ENCODE assay signal across 8 cellular contexts in genomic region chr19:38869836-38870607, GRCh38. TPM values are rescaled to one million over a fixed set of nuclear protein-coding genes. Genes with fewer than 3 reads are reported as not detected.
DNase-seq lines count a peak whose midpoint lies in the region; TF ChIP-seq lines count a peak whose summit lies in the region.

No MANE protein-coding gene starts in this region.

- H3K9ac ChIP-seq in mucosa of stomach (ENCODE audit: low read length), result peak overlapping the region; percentile 66

- H3K4me1 ChIP-seq in HEK293 (ENCODE audit: control insufficient read depth, insufficient read depth, low read length) (peaks cover 2% of the 10 kb centered on the region; the same call in 1 of the 2 replicates), mucosa of stomach (ENCODE audit: control insufficient read depth, insufficient read depth, low read length) (peaks cover 27% of the 10 kb centered on the region)

- H3K4me3 ChIP-seq in HEK293 (ENCODE audit: low read depth, low read length) (no peak overlapping the region), epithelial cell of esophagus (ENCODE audit: low read length) (peak overlapping the region; percentile 32), mucosa of stomach (ENCODE audit: low read length) (peak overlapping the region; percentile 12)

- H3K27ac ChIP-seq in HEK293 (ENCODE audit: extremely low read depth, low read depth, low read length), result no peak overlapping the region

- TF ChIP-seq CTCF in HEK293 (tag by site-specific recombination; IDR thresholded peaks at IDR 0.05), result 0 out of 2 replicates have a peak, but pooled peaks have one; percentile 13
- peak; percentile 67 for TF ChIP-seq CTCF in epithelial cell of esophagus (IDR thresholded peaks at IDR 0.05; ENCODE audit: insufficient read depth, low read depth, low read length, missing control alignments)

- CTCF ChIA-PET in HEK293 (lab: Yijun Ruan, JAX), result interaction anchor here (0.6 to 1.3 kb wide), 4 partner anchors 10 to 18 kb away, joined by 3 to 7 read pairs (median 4); no protein-coding TSS in a partner anchor

- H3K9me3 ChIP-seq in HEK293 (ENCODE audit: control insufficient read depth, insufficient read depth, low read depth, low read length) (no peaks in the 10 kb centered on the region), mucosa of stomach (ENCODE audit: control insufficient read depth, low read length) (no peaks in the 10 kb centered on the region)

- no peaks in the 10 kb centered on the region for H3K27me3 ChIP-seq in mucosa of stomach (ENCODE audit: control insufficient read depth, insufficient read depth, low read length)

- DNase-seq in Daoy (ENCODE audit: low read depth), result peak; percentile 83
- peak; percentile 45 for DNase-seq in NCI-H345 treated with DMSO at 0.1 percent for 48 hours (lab: John Stamatoyannopoulos, UW; ENCODE audit: unreplicated experiment)
- peak; percentile 92 for DNase-seq in activated T-cell treated with anti-CD3 and anti-CD28 coated beads for 1 hour (ENCODE audit: low read depth)
- DNase-seq in epithelial cell of esophagus (ENCODE audit: low read depth), result peak; percentile 69
- DNase-seq in stimulated activated CD8-positive, alpha-beta memory T cell treated with anti-CD3 and anti-CD28 coated beads, Interleukin-4, amount 100 ng/mL, for 4 hours (ENCODE audit: low read depth in 2 of 2, low spot score in 1 of 2), result peak; percentile 79 to 85
- no peak for DNase-seq in DMS79 (lab: John Stamatoyannopoulos, UW)

- POLR2A ChIA-PET in HEK293 (lab: Yijun Ruan, JAX), result no interaction called here

- peaks cover 5 to 12% of the 10 kb centered on the region in 2 experiments; a peak in 2 of 3 replicates for H3K36me3 ChIP-seq in HEK293 (ENCODE audit: control insufficient read depth in 2 of 2, insufficient read depth in 1 of 2, low read length in 2 of 2)
- H3K36me3 ChIP-seq in mucosa of stomach (ENCODE audit: control insufficient read depth, insufficient read depth, low read length), result no peaks in the 10 kb centered on the region

TF ChIP-seq in HEK293, 187 proteins besides CTCF, POLR2A, EP300 and RAD21:
- TF ChIP-seq, protein P1, sequence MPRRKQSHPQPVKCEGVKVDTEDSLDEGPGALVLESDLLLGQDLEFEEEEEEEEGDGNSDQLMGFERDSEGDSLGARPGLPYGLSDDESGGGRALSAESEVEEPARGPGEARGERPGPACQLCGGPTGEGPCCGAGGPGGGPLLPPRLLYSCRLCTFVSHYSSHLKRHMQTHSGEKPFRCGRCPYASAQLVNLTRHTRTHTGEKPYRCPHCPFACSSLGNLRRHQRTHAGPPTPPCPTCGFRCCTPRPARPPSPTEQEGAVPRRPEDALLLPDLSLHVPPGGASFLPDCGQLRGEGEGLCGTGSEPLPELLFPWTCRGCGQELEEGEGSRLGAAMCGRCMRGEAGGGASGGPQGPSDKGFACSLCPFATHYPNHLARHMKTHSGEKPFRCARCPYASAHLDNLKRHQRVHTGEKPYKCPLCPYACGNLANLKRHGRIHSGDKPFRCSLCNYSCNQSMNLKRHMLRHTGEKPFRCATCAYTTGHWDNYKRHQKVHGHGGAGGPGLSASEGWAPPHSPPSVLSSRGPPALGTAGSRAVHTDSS (tag by site-specific recombination; IDR thresholded peaks at IDR 0.05), result no peak
- TF ChIP-seq ZNF501 (tag by site-specific recombination; IDR thresholded peaks at IDR 0.05) (no peak), EGR2 (tag by site-specific recombination; IDR thresholded peaks at IDR 0.05; ENCODE audit: low read depth) (peak; percentile 89), SCRT1 (tag by site-specific recombination; IDR thresholded peaks at IDR 0.05; ENCODE audit: borderline replicate concordance) (no peak), ZBTB10 (tag by site-specific recombination; IDR thresholded peaks at IDR 0.05) (0 out of 2 replicates have a peak, but pooled peaks have one; percentile 13), ZNF624 (tag by site-specific recombination; IDR thresholded peaks at IDR 0.05) (no peak), ZFHX2 (tag by site-specific recombination; conservative IDR thresholded peaks at IDR 0.05) (peak; percentile 87)

RNA-seq across cellular contexts. Expression of gene RINL, which starts 8.1 kb away (rescaled TPM):
- total RNA-seq in Daoy (2014; rRNA removed; shearing (Covaris generic)), result 2.8 and 2.9 TPM in 2 replicates

RNA-seq across cellular contexts. Expression of gene HNRNPL, which starts 20.2 kb away (rescaled TPM):
- 293 and 361 TPM in 2 replicates for total RNA-seq in Daoy (2014; rRNA removed; shearing (Covaris generic))

RNA-seq across cellular contexts. Expression of gene SIRT2, which starts 29.4 kb away (rescaled TPM):
- 21.8 and 26.6 TPM in 2 replicates for total RNA-seq in Daoy (2014; rRNA removed; shearing (Covaris generic))

RNA-seq across cellular contexts. Expression of gene NFKBIB, which starts 29.7 kb away (rescaled TPM):
- 45.8 and 62.5 TPM in 2 replicates for total RNA-seq in Daoy (2014; rRNA removed; shearing (Covaris generic))

RNA-seq across cellular contexts. Expression of gene ECH1, which starts 38.4 kb away (rescaled TPM):
- 23.8 and 24.5 TPM in 2 replicates for total RNA-seq in Daoy (2014; rRNA removed; shearing (Covaris generic))
